In the genomic region with DNA sequence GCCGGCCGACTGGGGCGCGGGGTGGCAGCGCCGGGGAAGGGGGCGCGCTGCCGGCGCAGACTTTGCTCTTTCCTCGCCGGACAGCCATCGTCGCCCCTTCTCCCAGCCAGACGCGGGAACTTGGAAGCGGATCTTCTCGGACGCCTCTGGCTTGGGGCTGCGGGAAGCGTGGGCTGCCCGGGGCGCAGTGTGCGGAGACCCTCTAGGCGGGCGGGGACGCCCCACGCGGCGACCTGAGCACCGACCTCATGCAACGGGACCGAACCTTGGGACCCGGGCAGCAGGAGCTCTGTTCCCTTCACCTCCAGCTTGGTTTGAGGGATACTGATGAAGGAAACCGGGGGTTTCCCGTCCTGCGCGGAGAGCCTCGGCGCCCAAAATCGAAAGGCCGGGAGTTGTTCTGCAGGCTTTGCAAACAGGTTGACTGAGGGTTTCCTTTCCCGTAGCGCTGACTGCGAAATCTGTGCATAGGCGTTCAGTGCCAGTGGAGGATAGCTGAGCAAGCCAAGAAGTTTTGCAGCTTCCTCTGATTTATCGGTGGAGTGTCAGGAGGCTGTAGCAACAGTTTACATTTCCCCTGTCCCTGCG, we compare ENCODE assay signal across 11 cellular contexts. TPM values are rescaled to one million over a fixed set of nuclear protein-coding genes. Genes with fewer than 3 reads are reported as not detected.
DNase-seq lines count a peak whose midpoint lies in the region; ATAC-seq and TF ChIP-seq lines count a peak whose summit lies in the region.
"Had no signal": no experiment of that assay in that cellular context is flagged by ENCODE, and none has a peak within 500 bp of the region (broad histone marks: within the 10 kb centered on the region; RNA-seq: fewer than 3 reads in every experiment).

No MANE protein-coding gene starts in this region.

- no peak overlapping the region for H3K27ac ChIP-seq in breast epithelium
- H3K27ac ChIP-seq in tibial artery: no peak overlapping the region
- no peak overlapping the region for H3K27ac ChIP-seq in SJCRH30

- no peaks in the 10 kb centered on the region for H3K36me3 Mint-ChIP-seq in T-helper 2 cell treated with Interferon-gamma antibody and Interleukin-4, amounts not matched to agents 5 μg/mL and 100 μg/mL, for 36 hours (ENCODE audit: low read depth)
- H3K36me3 Mint-ChIP-seq: CD4-positive, CD25-positive, alpha-beta regulatory T cell had no signal

- TF ChIP-seq CTCF in breast epithelium (IDR thresholded peaks at IDR 0.05): no peak
- no peak for TF ChIP-seq CTCF in tibial artery (IDR thresholded peaks at IDR 0.05)

- H3K27me3 Mint-ChIP-seq in T-helper 2 cell treated with Interferon-gamma antibody and Interleukin-4, amounts not matched to agents 5 μg/mL and 100 μg/mL, for 36 hours (ENCODE audit: low read depth): peaks cover 68% of the 10 kb centered on the region

- H3K36me3 ChIP-seq in breast epithelium (no peaks in the 10 kb centered on the region), tibial artery (no peaks in the 10 kb centered on the region), SJCRH30 (no peaks in the 10 kb centered on the region)

- no peaks in the 10 kb centered on the region for H3K4me1 ChIP-seq in breast epithelium
- H3K4me1 ChIP-seq in tibial artery: peaks cover 0 to 36% (median 29%) of the 10 kb centered on the region in 4 donors
- no peaks in the 10 kb centered on the region for H3K4me1 ChIP-seq in SJCRH30

- H3K4me1 Mint-ChIP-seq in T-helper 2 cell treated with Interferon-gamma antibody and Interleukin-4, amounts not matched to agents 5 μg/mL and 100 μg/mL, for 36 hours (ENCODE audit: low read depth): peaks cover 2% of the 10 kb centered on the region

- H3K9me3 ChIP-seq in breast epithelium (no peaks in the 10 kb centered on the region), tibial artery (no peaks in the 10 kb centered on the region), SJCRH30 (replicated peaks) (no peaks in the 10 kb centered on the region)

- peaks cover 0 to 36% of the 10 kb centered on the region in 2 donors for H3K27me3 ChIP-seq in breast epithelium
- H3K27me3 ChIP-seq in tibial artery: peaks cover 0 to 19% of the 10 kb centered on the region in 2 donors
- no peaks in the 10 kb centered on the region; the same call in 1 of the 2 replicates for H3K27me3 ChIP-seq in SJCRH30

- peak overlapping the region; percentile 33 to 72 (median 54) for H3K4me3 ChIP-seq in breast epithelium
- peak overlapping the region; percentile 51 to 65 for H3K4me3 ChIP-seq in tibial artery
- no peak overlapping the region for H3K4me3 ChIP-seq in SJCRH30

- no peaks in the 10 kb centered on the region for H3K9me3 Mint-ChIP-seq in T-helper 2 cell treated with Interferon-gamma antibody and Interleukin-4, amounts not matched to agents 5 μg/mL and 100 μg/mL, for 36 hours
- H3K9me3 Mint-ChIP-seq: dendritic cell treated with granulocyte-macrophage colony-stimulating factor and Interleukin-4, amounts not matched to agents 40 ng/mL and 50 ng/mL, for 4 days had no signal

- intact Hi-C loops in breast epithelium (cut with DNase I; ENCODE audit: low total_unique reads): no loop called here
- intact Hi-C loops in tibial artery (cut with DNase I; ENCODE audit: low total_unique reads): no loop called here

- no peak for DNase-seq in T-helper 2 cell treated with Interferon-gamma antibody and Interleukin-4, amounts not matched to agents 5 μg/mL and 100 μg/mL, for 36 hours (ENCODE audit: low spot score)
- DNase-seq in T-helper 2 cell (no peak), breast epithelium (ENCODE audit: low spot score in 2 of 2) (no peak), left kidney (ENCODE audit: low read depth, low spot score) (peak; percentile 81), tibial artery (no peak), DMS114 treated with DMSO at 0.1 percent for 48 hours (lab: John Stamatoyannopoulos, UW; ENCODE audit: unreplicated experiment) (no peak), SJCRH30 (no peak)
- DNase-seq: CD4-positive, CD25-positive, alpha-beta regulatory T cell had no signal

- H3K27ac Mint-ChIP-seq in T-helper 2 cell treated with Interferon-gamma antibody and Interleukin-4, amounts not matched to agents 5 μg/mL and 100 μg/mL, for 36 hours: no peak overlapping the region
- H3K27ac Mint-ChIP-seq: dendritic cell treated with granulocyte-macrophage colony-stimulating factor and Interleukin-4, amounts not matched to agents 40 ng/mL and 50 ng/mL, for 4 days had no signal

- no peak for ATAC-seq in GM18873 (IDR thresholded peaks at IDR 0.05; ENCODE audit: low FRiP score, unreplicated experiment)

- H3K4me3 Mint-ChIP-seq in T-helper 2 cell treated with Interferon-gamma antibody and Interleukin-4, amounts not matched to agents 5 μg/mL and 100 μg/mL, for 36 hours: peak overlapping the region; percentile 7
- H3K4me3 Mint-ChIP-seq: dendritic cell treated with granulocyte-macrophage colony-stimulating factor and Interleukin-4, amounts not matched to agents 40 ng/mL and 50 ng/mL, for 4 days had no signal

- no peak for TF ChIP-seq POLR2A in breast epithelium (IDR thresholded peaks at IDR 0.05)

RNA-seq across cellular contexts. Expression of gene THSD7B, which starts 0.5 kb away (rescaled TPM):
- 1 to 10 TPM in 2 of 3 donors, under 1 TPM in 1; 0.73 to 3.3 (median 2.1) TPM for total RNA-seq in breast epithelium
- 0.18 and 0.25 TPM in 2 replicates for total RNA-seq in SJCRH30 (2014; rRNA removed; shearing (Covaris generic))
- total RNA-seq: CD4-positive, CD25-positive, alpha-beta regulatory T cell; pulmonary artery endothelial cell had no signal
